ENCODE assay signal across 15 cellular contexts in the genomic region with DNA sequence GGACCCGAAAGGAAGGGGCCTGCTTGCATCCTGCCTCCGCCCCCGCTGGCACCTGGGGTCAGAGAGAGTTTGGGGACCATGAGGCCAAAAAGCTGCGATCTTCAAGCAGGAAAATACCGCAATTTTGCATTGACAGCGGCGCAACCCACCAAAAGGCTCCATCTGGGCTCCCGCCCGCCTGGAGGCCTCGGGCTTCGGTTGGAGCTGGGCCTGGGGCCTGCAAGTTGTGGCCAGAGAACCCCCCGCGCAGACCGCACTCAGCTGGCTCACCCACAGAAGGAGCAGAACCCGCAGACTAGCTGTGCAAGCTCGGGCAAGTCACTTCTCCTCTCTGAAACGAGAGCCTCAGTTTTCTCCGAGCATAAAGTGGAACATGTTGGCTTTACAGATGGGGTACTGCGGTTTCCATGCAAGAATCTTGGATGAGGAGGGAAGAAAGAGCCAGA. TPM values are rescaled to one million over a fixed set of nuclear protein-coding genes. Genes with fewer than 3 reads are reported as not detected.
DNase-seq lines count a peak whose midpoint lies in the region; ATAC-seq and TF ChIP-seq lines count a peak whose summit lies in the region.
"Had no signal": no experiment of that assay in that cellular context is flagged by ENCODE, and none has a peak within 500 bp of the region (broad histone marks: within the 10 kb centered on the region; RNA-seq: fewer than 3 reads in every experiment).

No MANE protein-coding gene starts in this region.

- H3K4me3 ChIP-seq in SK-N-SH (ENCODE audit: low read depth in 2 of 2, low read length in 1 of 2) (no peak overlapping the region), lower lobe of right lung (no peak overlapping the region), spleen (peak overlapping the region; percentile 3 to 76 (median 46))
- H3K4me3 ChIP-seq: BLaER1 treated with 17β-estradiol and CSF1 and Interleukin-3, amounts not matched to agents 10 nM and 100 nM had no signal

- H3K9me2 ChIP-seq in SK-N-SH: no peaks in the 10 kb centered on the region

- ATAC-seq in SK-N-SH treated with all-trans-retinoic acid at 6 μM for 48 hours (no peak), T-helper 17 cell (no peak), lower lobe of right lung (no peak)
- ATAC-seq: HCT116 had no signal

- TF ChIP-seq RAD21 in SK-N-SH (IDR thresholded peaks at IDR 0.05; ENCODE audit: low read length): no peak

- H3K4me2 ChIP-seq in SK-N-SH: no peak overlapping the region
- H3K4me2 ChIP-seq: BLaER1 treated with 17β-estradiol and CSF1 and Interleukin-3, amounts not matched to agents 10 nM and 100 nM had no signal

- CTCF ChIA-PET in SK-N-SH (lab: Yijun Ruan, JAX): interaction anchor here (1.3 to 2.0 kb wide), 4 partner anchors 30 to 87 kb away, joined by 3 to 13 read pairs (median 4); no protein-coding TSS in a partner anchor

- TF ChIP-seq CTCF in SK-N-SH (IDR thresholded peaks at IDR 0.05) (no peak), lower lobe of right lung (IDR thresholded peaks at IDR 0.05) (no peak), spleen (IDR thresholded peaks at IDR 0.05 in 8 of 11, conservative IDR thresholded peaks at IDR 0.05 in 3 of 11) (no peak)

- H3K36me3 ChIP-seq in SK-N-SH (replicated peaks in 1 of 2; ENCODE audit: control insufficient read depth in 1 of 2, insufficient read depth in 2 of 2, low read length in 1 of 2) (no peaks in the 10 kb centered on the region), lower lobe of right lung (no peaks in the 10 kb centered on the region), spleen (peaks cover 0 to 10% (median 0%) of the 10 kb centered on the region in 6 donors)
- H3K36me3 ChIP-seq: BLaER1 treated with 17β-estradiol and CSF1 and Interleukin-3, amounts not matched to agents 10 nM and 100 nM had no signal

- peaks cover 5% of the 10 kb centered on the region for H3K36me3 Mint-ChIP-seq in T-helper 17 cell (ENCODE audit: low read depth)
- H3K36me3 Mint-ChIP-seq: CD4-positive, CD25-positive, alpha-beta regulatory T cell had no signal

- H4K20me1 ChIP-seq in SK-N-SH (ENCODE audit: insufficient read depth): no peaks in the 10 kb centered on the region

- POLR2A ChIA-PET in SK-N-SH (lab: Yijun Ruan, JAX): no interaction called here

- no peaks in the 10 kb centered on the region for H3F3A ChIP-seq in SK-N-SH (replicated peaks; ENCODE audit: insufficient read depth)

- H2AFZ ChIP-seq in SK-N-SH (ENCODE audit: low read depth): no peak overlapping the region

- WGBS in SK-N-SH (ENCODE audit: low lambda C conversion rate): 96% methylated on average over 9 of the region's 19 CpGs
- 66 to 92% (median 78%) methylated on average over 18 to 19 of the region's 19 CpGs for WGBS in spleen, 5 donors

- no peaks in the 10 kb centered on the region for H3K79me2 ChIP-seq in SK-N-SH (ENCODE audit: insufficient read depth)

- TF ChIP-seq POLR2A in spleen (IDR thresholded peaks at IDR 0.05): no peak

- H3K4me3 Mint-ChIP-seq in T-helper 17 cell: peak overlapping the region; percentile 21
- H3K4me3 Mint-ChIP-seq: CD4-positive, CD25-positive, alpha-beta regulatory T cell had no signal

- H3K27me3 ChIP-seq in SK-N-SH (ENCODE audit: insufficient read depth) (peaks cover 42% of the 10 kb centered on the region), lower lobe of right lung (ENCODE audit: low read depth) (peaks cover 57% of the 10 kb centered on the region), spleen (replicated peaks in 1 of 7) (peaks cover 0 to 68% (median 33%) of the 10 kb centered on the region in 7 donors)

- H3K4me1 ChIP-seq in SK-N-SH (ENCODE audit: control insufficient read depth in 1 of 2, insufficient read depth in 2 of 2, low read depth in 1 of 2, low read length in 1 of 2): no peaks in the 10 kb centered on the region; a peak in 1 of 4 replicates
- H3K4me1 ChIP-seq in lower lobe of right lung: peaks cover 4% of the 10 kb centered on the region
- peaks cover 0 to 46% (median 18%) of the 10 kb centered on the region in 6 donors for H3K4me1 ChIP-seq in spleen

- no peak overlapping the region for H3K9ac ChIP-seq in SK-N-SH
- H3K9ac ChIP-seq: BLaER1 treated with 17β-estradiol and CSF1 and Interleukin-3, amounts not matched to agents 10 nM and 100 nM had no signal

- H3K9me3 ChIP-seq in SK-N-SH (no peaks in the 10 kb centered on the region), T-helper 17 cell (ENCODE audit: control insufficient read depth, low read length, poor library complexity, severe bottlenecking) (no peaks in the 10 kb centered on the region), lower lobe of right lung (no peaks in the 10 kb centered on the region), spleen (no peaks in the 10 kb centered on the region)

- intact Hi-C loops in lower lobe of right lung (cut with DNase I) (no loop called here), spleen (cut with DNase I; ENCODE audit: low total_unique reads) (no loop called here)

- H3K27me3 Mint-ChIP-seq in T-helper 17 cell: peaks cover 22% of the 10 kb centered on the region

- peak; percentile 23 for DNase-seq in SK-N-SH
- DNase-seq in T-helper 17 cell: no peak
- DNase-seq in lower lobe of right lung: peak; percentile 21
- DNase-seq in spleen: no peak
- no peak for DNase-seq in germinal center (ENCODE audit: low spot score)
- DNase-seq in activated CD8-positive, alpha-beta memory T cell treated with anti-CD3 and anti-CD28 coated beads, Interleukin-2, amount 50 U/mL, for 4 hours: no peak
- DNase-seq: ACHN; CD4-positive, CD25-positive, alpha-beta regulatory T cell; DMS53; GF-D8 had no signal

- no peak overlapping the region for H3K27ac ChIP-seq in SK-N-SH (ENCODE audit: low read depth in 2 of 2, low read length in 1 of 2)
- H3K27ac ChIP-seq in lower lobe of right lung: no peak overlapping the region
- peak overlapping the region in 6 of 8 donors; percentile 63 to 87 (median 80) for H3K27ac ChIP-seq in spleen
- H3K27ac ChIP-seq: BLaER1 treated with 17β-estradiol and CSF1 and Interleukin-3, amounts not matched to agents 10 nM and 100 nM; HL-60 had no signal

- no peak overlapping the region for H3K27ac Mint-ChIP-seq in T-helper 17 cell
- H3K27ac Mint-ChIP-seq: CD4-positive, CD25-positive, alpha-beta regulatory T cell had no signal

- H3K4me1 Mint-ChIP-seq in T-helper 17 cell: peaks cover 10% of the 10 kb centered on the region

- no peak for TF ChIP-seq EP300 in SK-N-SH (IDR thresholded peaks at IDR 0.05; ENCODE audit: borderline replicate concordance in 1 of 2, low read depth in 1 of 2, low read length in 1 of 2)

TF ChIP-seq in SK-N-SH, 30 proteins besides CTCF, POLR2A, EP300 and RAD21:
- TF ChIP-seq FOSL2 (IDR thresholded peaks at IDR 0.05; ENCODE audit: borderline replicate concordance, low read depth) (no peak), MXI1 (IDR thresholded peaks at IDR 0.05; ENCODE audit: low read depth, low read length) (no peak), SMC3 (IDR thresholded peaks at IDR 0.05; ENCODE audit: low read depth, low read length) (no peak), YY1 (IDR thresholded peaks at IDR 0.05; ENCODE audit: low read depth) (no peak), TAF1 (IDR thresholded peaks at IDR 0.05; ENCODE audit: borderline replicate concordance, low read depth, low read length) (no peak), NRF1 (IDR thresholded peaks at IDR 0.05; ENCODE audit: low read depth, low read length) (no peak), GATA2 (CRISPR knock-in tag; IDR thresholded peaks at IDR 0.05) (no peak), POLR2AphosphoS5 (IDR thresholded peaks at IDR 0.05; ENCODE audit: low read depth, low read length) (no peak)
- TF ChIP-seq, protein P1, sequence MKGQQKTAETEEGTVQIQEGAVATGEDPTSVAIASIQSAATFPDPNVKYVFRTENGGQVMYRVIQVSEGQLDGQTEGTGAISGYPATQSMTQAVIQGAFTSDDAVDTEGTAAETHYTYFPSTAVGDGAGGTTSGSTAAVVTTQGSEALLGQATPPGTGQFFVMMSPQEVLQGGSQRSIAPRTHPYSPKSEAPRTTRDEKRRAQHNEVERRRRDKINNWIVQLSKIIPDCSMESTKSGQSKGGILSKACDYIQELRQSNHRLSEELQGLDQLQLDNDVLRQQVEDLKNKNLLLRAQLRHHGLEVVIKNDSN (IDR thresholded peaks at IDR 0.05; ENCODE audit: borderline replicate concordance, low read depth): no peak

TF ChIP-seq in SK-N-SH treated with all-trans-retinoic acid at 6 μM for 48 hours, 23 proteins besides CTCF, POLR2A, EP300 and RAD21 (continues in another document):
- TF ChIP-seq ARNTL (CRISPR knock-in tag; IDR thresholded peaks at IDR 0.05; ENCODE audit: borderline replicate concordance, low read depth) (no peak), ISL1 (CRISPR knock-in tag; IDR thresholded peaks at IDR 0.05) (no peak), RARB (CRISPR knock-in tag; IDR thresholded peaks at IDR 0.05) (no peak), ZFP30 (CRISPR knock-in tag; IDR thresholded peaks at IDR 0.05) (no peak), TCF4 (CRISPR knock-in tag; IDR thresholded peaks at IDR 0.05; ENCODE audit: borderline replicate concordance) (no peak), PPARA (CRISPR knock-in tag; IDR thresholded peaks at IDR 0.05; ENCODE audit: borderline replicate concordance) (no peak), ZFP3 (CRISPR knock-in tag; IDR thresholded peaks at IDR 0.05) (no peak)
- TF ChIP-seq, protein P2, sequence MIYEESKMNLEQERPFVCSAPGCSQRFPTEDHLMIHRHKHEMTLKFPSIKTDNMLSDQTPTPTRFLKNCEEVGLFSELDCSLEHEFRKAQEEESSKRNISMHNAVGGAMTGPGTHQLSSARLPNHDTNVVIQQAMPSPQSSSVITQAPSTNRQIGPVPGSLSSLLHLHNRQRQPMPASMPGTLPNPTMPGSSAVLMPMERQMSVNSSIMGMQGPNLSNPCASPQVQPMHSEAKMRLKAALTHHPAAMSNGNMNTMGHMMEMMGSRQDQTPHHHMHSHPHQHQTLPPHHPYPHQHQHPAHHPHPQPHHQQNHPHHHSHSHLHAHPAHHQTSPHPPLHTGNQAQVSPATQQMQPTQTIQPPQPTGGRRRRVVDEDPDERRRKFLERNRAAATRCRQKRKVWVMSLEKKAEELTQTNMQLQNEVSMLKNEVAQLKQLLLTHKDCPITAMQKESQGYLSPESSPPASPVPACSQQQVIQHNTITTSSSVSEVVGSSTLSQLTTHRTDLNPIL (CRISPR knock-in tag; IDR thresholded peaks at IDR 0.05; ENCODE audit: low read depth): no peak

RNA-seq across cellular contexts. Expression of a gene that starts 1.3 kb away (rescaled TPM):
- polyA plus RNA-seq in SK-N-SH (2012; rRNA removed): not detected in 2 replicates
- polyA plus RNA-seq in SK-N-SH (2012; cell fraction: cytosol; rRNA removed): not detected in 2 replicates
- 0.02 and 0.09 TPM in 2 replicates for polyA plus RNA-seq in SK-N-SH (2012; cell fraction: nucleus; rRNA removed)
- total RNA-seq in T-helper 17 cell: not detected
- total RNA-seq in lower lobe of right lung: not detected
- 100 to 1,000 TPM; 127 to 378 (median 231) TPM for total RNA-seq in spleen
- 100 to 1,000 TPM in 1 of 3 donors, 10 to 100 TPM in 2; 46.5 to 182 (median 65.0) TPM for polyA plus RNA-seq in spleen
- total RNA-seq: A172; CD4-positive, CD25-positive, alpha-beta regulatory T cell had no signal
- polyA plus RNA-seq: CD4-positive, CD25-positive, alpha-beta regulatory T cell had no signal

RNA-seq across cellular contexts. Expression of a gene that starts 55.7 kb away (rescaled TPM):
- polyA plus RNA-seq in SK-N-SH (2012; rRNA removed) (0.05 and 0.10 TPM in 2 replicates), spleen (under 1 TPM in 1 of 3 donors, not detected in 2; 0.15 TPM)
- not detected in 2 replicates for polyA plus RNA-seq in SK-N-SH (2012; cell fraction: cytosol; rRNA removed)
- 0.11 and 0.31 TPM in 2 replicates for polyA plus RNA-seq in SK-N-SH (2012; cell fraction: nucleus; rRNA removed)
- total RNA-seq in T-helper 17 cell (not detected), lower lobe of right lung (not detected), spleen (under 1 TPM in 4 of 7 donors, not detected in 3; 0.18 to 0.50 (median 0.33) TPM)
- total RNA-seq: A172; CD4-positive, CD25-positive, alpha-beta regulatory T cell had no signal
- polyA plus RNA-seq: CD4-positive, CD25-positive, alpha-beta regulatory T cell had no signal

Comparison
In these comparisons a context has a peak if more than half of its experiments do, and no peak if none do; other contexts are left out.
1. DNase-seq: peak in SK-N-SH (single experiment) and lower lobe of right lung (single experiment); none in T-helper 17 cell (0 of 3), spleen (single experiment), germinal center (single experiment) and activated CD8-positive, alpha-beta memory T cell treated with anti-CD3 and anti-CD28 coated beads, Interleukin-2, amount 50 U/mL, for 4 hours (single experiment).
2. H3K27ac ChIP-seq: peak in spleen (6 of 8); none in SK-N-SH (0 of 2) and lower lobe of right lung (single experiment).
3. H3K4me3 ChIP-seq: peak in spleen (8 of 8); none in SK-N-SH (0 of 2) and lower lobe of right lung (single experiment).
4. RNA of a gene that starts 1.3 kb away (total RNA-seq): 127 to 378 TPM in spleen; not detected in T-helper 17 cell and not detected in lower lobe of right lung (single experiment); every median in the first group is over 100 times any median in the second.